Comparison of ENCODE assay signal across 19 cellular contexts in the genomic region with DNA sequence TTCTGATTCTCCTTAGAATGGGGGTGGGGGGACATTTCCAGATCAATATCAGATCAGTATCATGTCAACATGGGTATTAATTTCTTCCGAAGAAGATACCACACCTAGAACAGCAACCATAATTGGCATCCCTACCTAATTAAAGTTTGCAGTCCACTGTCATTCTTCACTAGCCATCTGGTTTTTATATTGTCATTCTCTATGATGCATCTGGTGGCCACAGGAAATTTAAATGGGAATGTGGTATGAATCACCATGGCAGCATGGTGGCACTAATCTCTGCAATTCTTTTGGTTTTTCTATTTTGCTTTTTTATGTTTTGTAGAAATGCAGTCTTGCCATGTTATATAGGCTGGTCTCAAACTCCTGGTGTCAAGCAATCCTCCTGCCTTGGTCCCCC.
"Had no signal": no experiment of that assay in that cellular context is flagged by ENCODE, and none has a peak within 500 bp of the region (broad histone marks: within the 10 kb centered on the region; RNA-seq: fewer than 3 reads in every experiment).

No MANE protein-coding gene starts in this region.

- ATAC-seq: effector memory CD8-positive, alpha-beta T cell; heart right ventricle; mucosa of descending colon; natural killer cell treated with Interleukin-12 subunit alpha and Interleukin-12 subunit beta and Interleukin-15 and Interleukin-18, amount 100 ng/mL, for 72 hours; right cardiac atrium; WTC11 had no signal

- H3K36me3 Mint-ChIP-seq: natural killer cell treated with Interleukin-12 subunit alpha and Interleukin-12 subunit beta and Interleukin-15 and Interleukin-18, amount 100 ng/mL, for 72 hours; WTC11 had no signal

- DNase-seq: activated effector memory CD4-positive, alpha-beta T cell treated with anti-CD3 and anti-CD28 coated beads, Interleukin-2, amount 50 U/mL, for 16 hours; activated naive CD4-positive, alpha-beta T cell treated with anti-CD3 and anti-CD28 coated beads for 36 hours; activated naive CD8-positive, alpha-beta T cell treated with anti-CD3 and anti-CD28 coated beads for 36 hours; adrenal gland; aorta; brain microvascular endothelial cell; cortex of kidney; effector memory CD8-positive, alpha-beta T cell; heart right ventricle; left ventricle myocardium inferior; mucosa of descending colon; right cardiac atrium; stimulated activated CD4-positive, alpha-beta T cell treated with anti-CD3 and anti-CD28 coated beads, Interleukin-2, amount 100 ng/mL, for 48 hours; T-helper 2 cell; trophoblast cell had no signal

- H3K27ac Mint-ChIP-seq: activated naive CD4-positive, alpha-beta T cell treated with anti-CD3 and anti-CD28 coated beads for 36 hours; activated naive CD8-positive, alpha-beta T cell treated with anti-CD3 and anti-CD28 coated beads for 36 hours; activated T-helper 1 cell treated with anti-CD3 and anti-CD28 coated beads, Interleukin-12 subunit alpha, Interleukin-12 subunit beta, Interleukin-2, Interleukin-4 antibody, amounts not matched to agents 30 ng/mL and 10 ng/mL and 1 ng/mL, durations not matched to agents 14 hours and 24 hours and 36 hours; effector memory CD8-positive, alpha-beta T cell; natural killer cell treated with Interleukin-12 subunit alpha and Interleukin-12 subunit beta and Interleukin-15 and Interleukin-18, amount 100 ng/mL, for 72 hours; stimulated activated naive CD8-positive, alpha-beta T cell treated with anti-CD3 and anti-CD28 coated beads, Interleukin-15, Interleukin-2, amounts not matched to agents 100 ng/mL and 50 ng/mL, for 24 hours; WTC11 had no signal

- H3K27me3 Mint-ChIP-seq: activated naive CD8-positive, alpha-beta T cell treated with anti-CD3 and anti-CD28 coated beads for 36 hours; effector memory CD8-positive, alpha-beta T cell; natural killer cell treated with Interleukin-12 subunit alpha and Interleukin-12 subunit beta and Interleukin-15 and Interleukin-18, amount 100 ng/mL, for 72 hours; stimulated activated naive CD8-positive, alpha-beta T cell treated with anti-CD3 and anti-CD28 coated beads, Interleukin-15, Interleukin-2, amounts not matched to agents 100 ng/mL and 50 ng/mL, for 24 hours had no signal

- H3K4me3 Mint-ChIP-seq: activated naive CD4-positive, alpha-beta T cell treated with anti-CD3 and anti-CD28 coated beads for 36 hours; activated naive CD8-positive, alpha-beta T cell treated with anti-CD3 and anti-CD28 coated beads for 36 hours; activated T-helper 1 cell treated with anti-CD3 and anti-CD28 coated beads, Interleukin-12 subunit alpha, Interleukin-12 subunit beta, Interleukin-2, Interleukin-4 antibody, amounts not matched to agents 30 ng/mL and 10 ng/mL and 1 ng/mL, durations not matched to agents 14 hours and 24 hours and 36 hours; effector memory CD8-positive, alpha-beta T cell; natural killer cell treated with Interleukin-12 subunit alpha and Interleukin-12 subunit beta and Interleukin-15 and Interleukin-18, amount 100 ng/mL, for 72 hours; stimulated activated naive CD8-positive, alpha-beta T cell treated with anti-CD3 and anti-CD28 coated beads, Interleukin-15, Interleukin-2, amounts not matched to agents 100 ng/mL and 50 ng/mL, for 24 hours; WTC11 had no signal

- H3K9me3 Mint-ChIP-seq: activated naive CD4-positive, alpha-beta T cell treated with anti-CD3 and anti-CD28 coated beads for 36 hours; activated T-helper 1 cell treated with anti-CD3 and anti-CD28 coated beads, Interleukin-12 subunit alpha, Interleukin-12 subunit beta, Interleukin-2, Interleukin-4 antibody, amounts not matched to agents 30 ng/mL and 10 ng/mL and 1 ng/mL, durations not matched to agents 14 hours and 24 hours and 36 hours; effector memory CD8-positive, alpha-beta T cell; natural killer cell treated with Interleukin-12 subunit alpha and Interleukin-12 subunit beta and Interleukin-15 and Interleukin-18, amount 100 ng/mL, for 72 hours; stimulated activated naive CD8-positive, alpha-beta T cell treated with anti-CD3 and anti-CD28 coated beads, Interleukin-15, Interleukin-2, amounts not matched to agents 100 ng/mL and 50 ng/mL, for 24 hours; WTC11 had no signal

- H3K4me1 Mint-ChIP-seq: WTC11 had no signal
